ENCODE assay signal across 2 cellular contexts in the genomic region with DNA sequence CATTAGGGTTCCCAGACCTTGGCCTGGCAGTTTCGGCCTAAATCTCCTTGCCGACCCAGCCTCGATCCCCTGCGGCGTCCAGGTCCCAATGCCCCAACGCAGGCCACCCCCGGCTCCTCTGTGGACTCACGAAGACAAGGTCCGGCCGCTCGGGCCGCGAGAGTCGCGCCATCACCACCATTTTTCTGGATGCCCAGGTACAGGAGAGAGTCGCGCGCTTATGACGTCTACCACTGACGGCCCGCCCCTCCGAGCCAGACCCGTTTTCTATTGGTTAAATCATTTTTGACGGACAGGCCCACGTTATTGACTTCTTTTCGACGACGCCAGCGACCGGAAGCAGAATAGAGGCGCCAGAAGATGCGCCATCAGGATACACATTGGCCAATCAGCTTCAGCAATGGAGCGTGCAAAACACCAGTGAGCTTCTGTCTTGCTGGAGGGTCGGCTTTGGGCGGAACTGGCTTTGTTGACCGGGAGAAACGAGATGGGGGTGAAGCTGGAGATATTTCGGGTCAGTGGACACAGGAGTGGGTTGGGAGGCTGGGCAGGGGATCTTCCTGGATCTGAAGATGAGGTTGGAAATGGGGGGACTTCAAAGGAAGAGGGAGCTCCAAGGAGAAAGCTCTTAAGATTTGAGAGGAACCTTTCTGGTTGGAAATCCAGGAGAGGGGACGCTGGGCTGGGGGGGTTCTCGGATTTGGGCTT.
TF ChIP-seq lines count a peak whose summit lies in the region.

A gene with protein sequence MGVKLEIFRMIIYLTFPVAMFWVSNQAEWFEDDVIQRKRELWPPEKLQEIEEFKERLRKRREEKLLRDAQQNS (plus strand): TSS at position 447 of the 708 bp plus-strand sequence. CDS start 41 bp downstream, at position 488.
A gene (minus strand): TSS at position 199 of the 708 bp plus-strand sequence. CDS start 18 bp downstream, at position 181.

TF ChIP-seq in IMR-90, 13 proteins besides CTCF, POLR2A, EP300 and RAD21:
- TF ChIP-seq SMC3 (IDR thresholded peaks at IDR 0.05; ENCODE audit: low read depth, low read length) (no peak), RFX5 (IDR thresholded peaks at IDR 0.05; ENCODE audit: low read depth, low read length) (no peak), CHD1 (IDR thresholded peaks at IDR 0.05; ENCODE audit: low read depth, low read length) (no peak), NFE2L2 (IDR thresholded peaks at IDR 0.05; ENCODE audit: low read depth, low read length) (no peak), MAZ (IDR thresholded peaks at IDR 0.05; ENCODE audit: borderline replicate concordance, low read depth, low read length) (peak; percentile 68; the same call in 1 of the 2 replicates), MAFK (IDR thresholded peaks at IDR 0.05; ENCODE audit: low read depth, low read length) (0 out of 2 replicates have a peak, but pooled peaks have one; percentile 2), RCOR1 (IDR thresholded peaks at IDR 0.05; ENCODE audit: insufficient replicate concordance, low read length) (no peak), BHLHE40 (IDR thresholded peaks at IDR 0.05; ENCODE audit: low read depth, low read length) (no peak), MXI1 (IDR thresholded peaks at IDR 0.05; ENCODE audit: borderline replicate concordance, low read depth, low read length) (0 out of 2 replicates have a peak, but pooled peaks have one; percentile 48), CEBPB (IDR thresholded peaks at IDR 0.05; ENCODE audit: low read depth, low read length) (no peak)
- TF ChIP-seq, protein P1, sequence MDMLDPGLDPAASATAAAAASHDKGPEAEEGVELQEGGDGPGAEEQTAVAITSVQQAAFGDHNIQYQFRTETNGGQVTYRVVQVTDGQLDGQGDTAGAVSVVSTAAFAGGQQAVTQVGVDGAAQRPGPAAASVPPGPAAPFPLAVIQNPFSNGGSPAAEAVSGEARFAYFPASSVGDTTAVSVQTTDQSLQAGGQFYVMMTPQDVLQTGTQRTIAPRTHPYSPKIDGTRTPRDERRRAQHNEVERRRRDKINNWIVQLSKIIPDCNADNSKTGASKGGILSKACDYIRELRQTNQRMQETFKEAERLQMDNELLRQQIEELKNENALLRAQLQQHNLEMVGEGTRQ (IDR thresholded peaks at IDR 0.05; ENCODE audit: low read depth, low read length), result 0 out of 2 replicates have a peak, but pooled peaks have one; percentile 19

TF ChIP-seq in endothelial cell of umbilical vein, 7 proteins besides CTCF, POLR2A, EP300 and RAD21:
- no peak for TF ChIP-seq GATA2 (IDR thresholded peaks at IDR 0.05; ENCODE audit: insufficient read depth, insufficient read length, low read depth, low read length)
- TF ChIP-seq, protein P2, sequence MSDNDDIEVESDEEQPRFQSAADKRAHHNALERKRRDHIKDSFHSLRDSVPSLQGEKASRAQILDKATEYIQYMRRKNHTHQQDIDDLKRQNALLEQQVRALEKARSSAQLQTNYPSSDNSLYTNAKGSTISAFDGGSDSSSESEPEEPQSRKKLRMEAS (IDR thresholded peaks at IDR 0.05; ENCODE audit: insufficient read depth, insufficient read length), result no peak
- TF ChIP-seq JUN (IDR thresholded peaks at IDR 0.05; ENCODE audit: borderline replicate concordance, insufficient read depth, insufficient read length, low read depth), result no peak
- no peak for TF ChIP-seq FOS (IDR thresholded peaks at IDR 0.05; ENCODE audit: borderline replicate concordance, insufficient read depth, low read length)
- no peak for TF ChIP-seq EZH2 (IDR thresholded peaks at IDR 0.05; ENCODE audit: borderline replicate concordance, low read depth, low read length, severe bottlenecking)
- TF ChIP-seq MYC (IDR thresholded peaks at IDR 0.05; ENCODE audit: low read depth, low read length), result no peak
- peak; percentile 16 for TF ChIP-seq POLR2AphosphoS5 (IDR thresholded peaks at IDR 0.05; ENCODE audit: insufficient read depth, low read depth, low read length)
